In genomic region chr4:84623661-84624060, GRCh38 we compare ENCODE assay signal across 27 cellular contexts. TPM values are rescaled to one million over a fixed set of nuclear protein-coding genes. Genes with fewer than 3 reads are reported as not detected.
"Had no signal": no experiment of that assay in that cellular context is flagged by ENCODE, and none has a peak within 500 bp of the region (broad histone marks: within the 10 kb centered on the region; RNA-seq: fewer than 3 reads in every experiment).

No MANE protein-coding gene starts in this region.

- H3K4me2 ChIP-seq: neural progenitor cell, smooth muscle cell had no signal

- H3K9me3 ChIP-seq: left lung, lower lobe of right lung, ovary, right atrium auricular region, right lobe of liver, transverse colon, upper lobe of right lung had no signal

- H3K4me1 Mint-ChIP-seq: immature natural killer cell; mesothelial cell of epicardium; natural killer cell; nephron progenitor cell; neural progenitor cell; stimulated activated naive CD8-positive, alpha-beta T cell treated with anti-CD3 and anti-CD28 coated beads, Interleukin-15, amount 100 ng/mL, for 72 hours had no signal

- H3K36me3 ChIP-seq: left lung, lower lobe of right lung, neural progenitor cell, ovary, right atrium auricular region, right lobe of liver, transverse colon, upper lobe of right lung had no signal

- H3K27ac ChIP-seq: left lung, lower lobe of right lung, neural progenitor cell, ovary, right atrium auricular region, right lobe of liver, transverse colon, upper lobe of right lung had no signal

- H3K36me3 Mint-ChIP-seq: naive B cell; natural killer cell; neural progenitor cell; stimulated activated memory B cell treated with anti-CD40 and anti-IgM and Interleukin-4, amounts not matched to agents 10 μg/mL and 1 μg/mL and 100 μg/mL, for 72 hours had no signal

- H2AFZ ChIP-seq: neural progenitor cell had no signal

- H3K4me3 Mint-ChIP-seq: immature natural killer cell; mesothelial cell of epicardium; natural killer cell; nephron progenitor cell; neural progenitor cell; stimulated activated memory B cell treated with anti-CD40 and anti-IgM and Interleukin-4, amounts not matched to agents 10 μg/mL and 1 μg/mL and 100 μg/mL, for 72 hours; stimulated activated naive CD8-positive, alpha-beta T cell treated with anti-CD3 and anti-CD28 coated beads, Interleukin-15, amount 100 ng/mL, for 72 hours had no signal

- H3K4me3 ChIP-seq: left lung, lower lobe of right lung, neural progenitor cell, ovary, right atrium auricular region, right lobe of liver, smooth muscle cell, transverse colon, upper lobe of right lung had no signal

- H3K9me3 Mint-ChIP-seq: mesothelial cell of epicardium; nephron progenitor cell; neural progenitor cell; stimulated activated memory B cell treated with anti-CD40 and anti-IgM and Interleukin-4, amounts not matched to agents 10 μg/mL and 1 μg/mL and 100 μg/mL, for 72 hours; stimulated activated naive CD8-positive, alpha-beta T cell treated with anti-CD3 and anti-CD28 coated beads, Interleukin-15, amount 100 ng/mL, for 72 hours had no signal

- H3K27me3 Mint-ChIP-seq: naive B cell; progenitor cell of endocrine pancreas; stimulated activated memory B cell treated with anti-CD40 and anti-IgM and Interleukin-4, amounts not matched to agents 10 μg/mL and 1 μg/mL and 100 μg/mL, for 72 hours; stimulated activated naive CD8-positive, alpha-beta T cell treated with anti-CD3 and anti-CD28 coated beads, Interleukin-15, amount 100 ng/mL, for 72 hours had no signal

- H3K27me3 ChIP-seq: left lung, neural progenitor cell, ovary, right atrium auricular region, right lobe of liver, transverse colon, upper lobe of right lung had no signal

- DNase-seq: immature natural killer cell; kidney; left colon; left lung; lower lobe of right lung; mammary epithelial cell; naive B cell; natural killer cell; nephron progenitor cell; ovary; right lobe of liver; stimulated activated CD4-positive, alpha-beta T cell treated with anti-CD3 and anti-CD28 coated beads, Interleukin-1b, Interleukin-23, amount 100 ng/mL, for 48 hours; stimulated activated CD4-positive, alpha-beta T cell treated with anti-CD3 and anti-CD28 coated beads, Interleukin-2, amount 100 ng/mL, for 48 hours; stimulated activated CD4-positive, alpha-beta T cell treated with anti-CD3 and anti-CD28 coated beads, Interleukin-4, amount 100 ng/mL, for 4 hours; stimulated activated CD8-positive, alpha-beta memory T cell treated with anti-CD3 and anti-CD28 coated beads, Interleukin-4, amount 100 ng/mL, for 48 hours; stimulated activated naive CD4-positive, alpha-beta T cell treated with Interleukin-2 at 50 U/mL for 16 hours; stimulated activated naive CD8-positive, alpha-beta T cell treated with anti-CD3 and anti-CD28 coated beads, Interleukin-15, amount 100 ng/mL, for 72 hours; substantia nigra; transverse colon; upper lobe of right lung had no signal

- H3K27ac Mint-ChIP-seq: immature natural killer cell; natural killer cell; nephron progenitor cell; neural progenitor cell; stimulated activated memory B cell treated with anti-CD40 and anti-IgM and Interleukin-4, amounts not matched to agents 10 μg/mL and 1 μg/mL and 100 μg/mL, for 72 hours; stimulated activated naive CD8-positive, alpha-beta T cell treated with anti-CD3 and anti-CD28 coated beads, Interleukin-15, amount 100 ng/mL, for 72 hours had no signal

- ATAC-seq: left colon; left lung; lower lobe of right lung; natural killer cell; right lobe of liver; stimulated activated memory B cell treated with anti-CD40 and anti-IgM and Interleukin-4, amounts not matched to agents 10 μg/mL and 1 μg/mL and 100 μg/mL, for 72 hours; stimulated activated naive CD8-positive, alpha-beta T cell treated with anti-CD3 and anti-CD28 coated beads, Interleukin-15, amount 100 ng/mL, for 72 hours; upper lobe of right lung had no signal

- H3K4me1 ChIP-seq: left lung, lower lobe of right lung, neural progenitor cell, right atrium auricular region, right lobe of liver, transverse colon, upper lobe of right lung had no signal

RNA-seq across cellular contexts. Expression of gene CDS1, which starts 40.7 kb away (rescaled TPM):
- total RNA-seq: pulmonary artery endothelial cell had no signal
- polyA plus RNA-seq: immature natural killer cell had no signal
